Comparison of ENCODE assay signal across 1 cellular context in the genomic region with DNA sequence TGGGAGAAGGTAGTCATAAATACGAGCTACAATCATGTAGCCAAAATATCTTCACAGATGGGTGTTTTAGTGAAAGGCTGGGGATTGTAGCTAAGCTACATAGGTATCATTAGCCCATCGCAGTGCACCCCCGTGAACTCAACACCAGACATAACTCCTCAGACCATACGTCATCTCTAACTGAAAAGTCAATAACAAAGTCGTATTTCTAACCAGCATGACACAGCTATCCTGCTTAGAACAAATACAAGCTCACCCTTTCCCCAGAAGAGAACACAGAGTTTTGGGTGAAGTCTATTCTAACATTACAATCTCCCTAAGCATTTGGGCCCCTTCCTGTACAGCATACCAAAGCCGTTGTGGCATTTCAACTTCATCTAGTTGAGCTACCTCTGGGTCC.
A peak's percentile ranks its signal among the peaks of the same experiment; 100 is the strongest.
TF ChIP-seq lines count a peak whose summit lies in the region.

No MANE protein-coding gene starts in this region.

TF ChIP-seq in K562, 482 proteins besides CTCF, POLR2A, EP300 and RAD21 (continued from another document):
- TF ChIP-seq, protein P1, sequence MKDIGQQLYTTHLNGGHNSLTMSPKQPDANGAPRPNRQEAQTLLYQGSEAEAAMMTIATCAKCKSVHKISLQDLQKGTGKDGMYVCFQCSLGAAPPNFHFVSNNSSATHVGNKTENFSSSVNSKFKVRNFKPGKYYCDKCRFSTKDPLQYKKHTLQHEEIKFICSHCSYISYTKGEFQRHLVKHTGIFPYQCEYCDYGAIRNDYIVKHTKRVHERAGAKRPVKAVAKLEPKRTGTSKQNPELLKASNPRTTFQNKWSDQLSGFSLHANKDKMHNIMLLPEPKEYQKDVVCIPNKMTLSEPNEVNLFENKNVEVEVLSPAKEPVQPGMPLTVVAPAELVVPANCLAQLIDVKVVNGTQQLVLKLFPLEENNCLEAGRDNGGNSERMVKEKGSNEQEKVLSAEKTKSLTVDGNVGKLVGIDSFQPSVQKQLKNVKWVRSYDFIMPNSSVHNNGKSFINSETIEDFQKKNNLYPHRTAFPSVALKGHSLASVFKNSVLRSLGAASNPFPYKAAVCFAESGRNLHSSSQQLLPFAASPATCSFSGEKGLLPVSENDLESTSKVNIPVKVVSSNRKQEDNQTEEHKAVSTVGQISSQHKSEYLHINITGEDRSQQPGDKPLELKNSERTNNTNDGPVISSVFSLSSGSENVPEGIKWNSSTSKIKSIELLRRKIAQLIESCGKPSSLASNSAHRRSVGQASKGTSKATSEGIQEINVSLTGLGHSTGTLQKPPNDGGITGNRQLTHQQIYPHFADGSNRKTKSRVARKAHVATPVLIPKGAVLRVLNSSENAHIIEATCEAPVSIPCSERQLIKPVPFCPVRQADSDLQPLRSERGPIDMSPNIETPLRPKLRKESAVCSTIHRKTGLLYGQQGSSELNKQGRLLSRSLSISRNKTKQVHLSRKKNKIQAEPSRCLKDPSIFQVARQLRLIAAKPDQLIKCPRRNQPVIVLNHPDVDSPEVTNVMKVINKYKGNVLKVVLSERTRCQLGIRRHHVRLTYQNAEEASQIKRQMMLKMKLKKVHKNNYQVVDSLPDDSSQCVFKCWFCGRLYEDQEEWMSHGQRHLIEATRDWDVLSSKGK (CRISPR knock-in tag; IDR thresholded peaks at IDR 0.05): no peak
- TF ChIP-seq, protein P2, sequence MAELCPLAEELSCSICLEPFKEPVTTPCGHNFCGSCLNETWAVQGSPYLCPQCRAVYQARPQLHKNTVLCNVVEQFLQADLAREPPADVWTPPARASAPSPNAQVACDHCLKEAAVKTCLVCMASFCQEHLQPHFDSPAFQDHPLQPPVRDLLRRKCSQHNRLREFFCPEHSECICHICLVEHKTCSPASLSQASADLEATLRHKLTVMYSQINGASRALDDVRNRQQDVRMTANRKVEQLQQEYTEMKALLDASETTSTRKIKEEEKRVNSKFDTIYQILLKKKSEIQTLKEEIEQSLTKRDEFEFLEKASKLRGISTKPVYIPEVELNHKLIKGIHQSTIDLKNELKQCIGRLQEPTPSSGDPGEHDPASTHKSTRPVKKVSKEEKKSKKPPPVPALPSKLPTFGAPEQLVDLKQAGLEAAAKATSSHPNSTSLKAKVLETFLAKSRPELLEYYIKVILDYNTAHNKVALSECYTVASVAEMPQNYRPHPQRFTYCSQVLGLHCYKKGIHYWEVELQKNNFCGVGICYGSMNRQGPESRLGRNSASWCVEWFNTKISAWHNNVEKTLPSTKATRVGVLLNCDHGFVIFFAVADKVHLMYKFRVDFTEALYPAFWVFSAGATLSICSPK (IDR thresholded peaks at IDR 0.05; ENCODE audit: borderline replicate concordance): no peak
- TF ChIP-seq EP400 (IDR thresholded peaks at IDR 0.05): no peak
- no peak for TF ChIP-seq POLR2AphosphoS2 (IDR thresholded peaks at IDR 0.05; ENCODE audit: low read length)
- TF ChIP-seq SRSF3 (IDR thresholded peaks at IDR 0.05; ENCODE audit: insufficient read depth, low read length): no peak
- TF ChIP-seq, protein P3, sequence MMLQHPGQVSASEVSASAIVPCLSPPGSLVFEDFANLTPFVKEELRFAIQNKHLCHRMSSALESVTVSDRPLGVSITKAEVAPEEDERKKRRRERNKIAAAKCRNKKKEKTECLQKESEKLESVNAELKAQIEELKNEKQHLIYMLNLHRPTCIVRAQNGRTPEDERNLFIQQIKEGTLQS (IDR thresholded peaks at IDR 0.05): no peak
- TF ChIP-seq, protein P3 (CRISPR knock-in tag; conservative IDR thresholded peaks at IDR 0.05): no peak
- TF ChIP-seq SMAD4 (CRISPR knock-in tag; conservative IDR thresholded peaks at IDR 0.05): 0 out of 2 replicates have a peak, but pooled peaks have one; percentile 43
- no peak for TF ChIP-seq HMGN3 (IDR thresholded peaks at IDR 0.05; ENCODE audit: borderline replicate concordance, extremely low read depth, insufficient read length, low read depth, low read length)
- TF ChIP-seq, protein P4, sequence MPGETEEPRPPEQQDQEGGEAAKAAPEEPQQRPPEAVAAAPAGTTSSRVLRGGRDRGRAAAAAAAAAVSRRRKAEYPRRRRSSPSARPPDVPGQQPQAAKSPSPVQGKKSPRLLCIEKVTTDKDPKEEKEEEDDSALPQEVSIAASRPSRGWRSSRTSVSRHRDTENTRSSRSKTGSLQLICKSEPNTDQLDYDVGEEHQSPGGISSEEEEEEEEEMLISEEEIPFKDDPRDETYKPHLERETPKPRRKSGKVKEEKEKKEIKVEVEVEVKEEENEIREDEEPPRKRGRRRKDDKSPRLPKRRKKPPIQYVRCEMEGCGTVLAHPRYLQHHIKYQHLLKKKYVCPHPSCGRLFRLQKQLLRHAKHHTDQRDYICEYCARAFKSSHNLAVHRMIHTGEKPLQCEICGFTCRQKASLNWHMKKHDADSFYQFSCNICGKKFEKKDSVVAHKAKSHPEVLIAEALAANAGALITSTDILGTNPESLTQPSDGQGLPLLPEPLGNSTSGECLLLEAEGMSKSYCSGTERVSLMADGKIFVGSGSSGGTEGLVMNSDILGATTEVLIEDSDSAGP (CRISPR knock-in tag; IDR thresholded peaks at IDR 0.05): no peak
- no peak for TF ChIP-seq FUS (optimal IDR thresholded peaks at IDR 0.05; ENCODE audit: low read depth, low read length)
- TF ChIP-seq, protein P5, sequence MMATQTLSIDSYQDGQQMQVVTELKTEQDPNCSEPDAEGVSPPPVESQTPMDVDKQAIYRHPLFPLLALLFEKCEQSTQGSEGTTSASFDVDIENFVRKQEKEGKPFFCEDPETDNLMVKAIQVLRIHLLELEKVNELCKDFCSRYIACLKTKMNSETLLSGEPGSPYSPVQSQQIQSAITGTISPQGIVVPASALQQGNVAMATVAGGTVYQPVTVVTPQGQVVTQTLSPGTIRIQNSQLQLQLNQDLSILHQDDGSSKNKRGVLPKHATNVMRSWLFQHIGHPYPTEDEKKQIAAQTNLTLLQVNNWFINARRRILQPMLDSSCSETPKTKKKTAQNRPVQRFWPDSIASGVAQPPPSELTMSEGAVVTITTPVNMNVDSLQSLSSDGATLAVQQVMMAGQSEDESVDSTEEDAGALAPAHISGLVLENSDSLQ (IDR thresholded peaks at IDR 0.05): peak; percentile 46; the same call in 1 of the 2 replicates
- no peak for TF ChIP-seq KHSRP (IDR thresholded peaks at IDR 0.05)
- TF ChIP-seq MEIS2 (IDR thresholded peaks at IDR 0.05; ENCODE audit: partially characterized antibody): peak; percentile 75
- TF ChIP-seq MAFF (IDR thresholded peaks at IDR 0.05; ENCODE audit: low read length): 0 out of 2 replicates have a peak, but pooled peaks have one; percentile 25
- no peak for TF ChIP-seq ZNF217 (CRISPR knock-in tag; IDR thresholded peaks at IDR 0.05)
- TF ChIP-seq, protein P6, sequence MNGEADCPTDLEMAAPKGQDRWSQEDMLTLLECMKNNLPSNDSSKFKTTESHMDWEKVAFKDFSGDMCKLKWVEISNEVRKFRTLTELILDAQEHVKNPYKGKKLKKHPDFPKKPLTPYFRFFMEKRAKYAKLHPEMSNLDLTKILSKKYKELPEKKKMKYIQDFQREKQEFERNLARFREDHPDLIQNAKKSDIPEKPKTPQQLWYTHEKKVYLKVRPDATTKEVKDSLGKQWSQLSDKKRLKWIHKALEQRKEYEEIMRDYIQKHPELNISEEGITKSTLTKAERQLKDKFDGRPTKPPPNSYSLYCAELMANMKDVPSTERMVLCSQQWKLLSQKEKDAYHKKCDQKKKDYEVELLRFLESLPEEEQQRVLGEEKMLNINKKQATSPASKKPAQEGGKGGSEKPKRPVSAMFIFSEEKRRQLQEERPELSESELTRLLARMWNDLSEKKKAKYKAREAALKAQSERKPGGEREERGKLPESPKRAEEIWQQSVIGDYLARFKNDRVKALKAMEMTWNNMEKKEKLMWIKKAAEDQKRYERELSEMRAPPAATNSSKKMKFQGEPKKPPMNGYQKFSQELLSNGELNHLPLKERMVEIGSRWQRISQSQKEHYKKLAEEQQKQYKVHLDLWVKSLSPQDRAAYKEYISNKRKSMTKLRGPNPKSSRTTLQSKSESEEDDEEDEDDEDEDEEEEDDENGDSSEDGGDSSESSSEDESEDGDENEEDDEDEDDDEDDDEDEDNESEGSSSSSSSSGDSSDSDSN (IDR thresholded peaks at IDR 0.05; ENCODE audit: borderline replicate concordance in 1 of 2, low read depth in 2 of 2, low read length in 2 of 2): no peak
- TF ChIP-seq, protein P7, sequence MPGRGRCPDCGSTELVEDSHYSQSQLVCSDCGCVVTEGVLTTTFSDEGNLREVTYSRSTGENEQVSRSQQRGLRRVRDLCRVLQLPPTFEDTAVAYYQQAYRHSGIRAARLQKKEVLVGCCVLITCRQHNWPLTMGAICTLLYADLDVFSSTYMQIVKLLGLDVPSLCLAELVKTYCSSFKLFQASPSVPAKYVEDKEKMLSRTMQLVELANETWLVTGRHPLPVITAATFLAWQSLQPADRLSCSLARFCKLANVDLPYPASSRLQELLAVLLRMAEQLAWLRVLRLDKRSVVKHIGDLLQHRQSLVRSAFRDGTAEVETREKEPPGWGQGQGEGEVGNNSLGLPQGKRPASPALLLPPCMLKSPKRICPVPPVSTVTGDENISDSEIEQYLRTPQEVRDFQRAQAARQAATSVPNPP (IDR thresholded peaks at IDR 0.05; ENCODE audit: borderline replicate concordance, insufficient read depth, insufficient read length): no peak
- no peak for TF ChIP-seq DNMT1 (IDR thresholded peaks at IDR 0.05)
- peak; percentile 72 for TF ChIP-seq NFE2 (IDR thresholded peaks at IDR 0.05; ENCODE audit: low read depth)
- TF ChIP-seq ZSCAN29 (IDR thresholded peaks at IDR 0.05): no peak
- TF ChIP-seq JUND (IDR thresholded peaks at IDR 0.05; ENCODE audit: borderline replicate concordance, low read depth, low read length): peak; percentile 17; the same call in 1 of the 2 replicates
- peak; percentile 59; the same call in 1 of the 3 replicates for TF ChIP-seq JUND (tag; IDR thresholded peaks at IDR 0.05; ENCODE audit: borderline replicate concordance, low read depth, low read length)
